Comparison of ENCODE assay signal across 15 cellular contexts in the genomic region with DNA sequence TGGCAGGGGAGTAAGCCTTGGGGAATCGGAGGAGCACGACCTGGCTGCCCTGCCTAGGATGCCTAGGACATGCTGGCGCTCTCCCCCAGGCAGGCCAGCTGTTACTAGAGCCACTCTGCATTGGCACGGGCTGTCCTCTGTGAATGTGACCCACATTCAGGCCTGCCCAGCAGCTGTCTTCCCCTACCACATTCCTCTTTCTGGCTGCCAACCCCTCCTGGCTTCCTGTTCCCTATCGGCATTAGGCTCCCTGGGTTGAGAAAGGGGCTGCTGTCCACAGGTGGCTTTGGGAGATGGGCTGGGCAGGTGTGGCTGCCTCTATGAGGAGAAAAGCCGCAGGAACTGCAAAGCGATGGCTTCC. TPM values are rescaled to one million over a fixed set of nuclear protein-coding genes. Genes with fewer than 3 reads are reported as not detected.
A peak's percentile ranks its signal among the peaks of the same experiment; 100 is the strongest.
DNase-seq lines count a peak whose midpoint lies in the region; ATAC-seq and TF ChIP-seq lines count a peak whose summit lies in the region.
"Had no signal": no experiment of that assay in that cellular context is flagged by ENCODE, and none has a peak within 500 bp of the region (broad histone marks: within the 10 kb centered on the region; RNA-seq: fewer than 3 reads in every experiment).

No MANE protein-coding gene starts in this region.

- TF ChIP-seq CTCF in right atrium auricular region (IDR thresholded peaks at IDR 0.05) (no peak), GM10248 (IDR thresholded peaks at IDR 0.05; ENCODE audit: control extremely low read depth, extremely low read depth, low read depth, missing control alignments) (no peak)

- H3K36me3 ChIP-seq in right atrium auricular region, result no peaks in the 10 kb centered on the region
- H3K36me3 ChIP-seq: colonic mucosa, thyroid gland had no signal

- CTCF ChIA-PET in GM10248 (lab: Yijun Ruan, JAX), result no interaction called here

- no peak for ATAC-seq in GM21576 (IDR thresholded peaks at IDR 0.05; ENCODE audit: unreplicated experiment)

- no peaks in the 10 kb centered on the region for H3K27me3 ChIP-seq in right atrium auricular region
- H3K27me3 ChIP-seq: colonic mucosa, thyroid gland had no signal

- H3K27ac ChIP-seq in caudate nucleus (ENCODE audit: low read depth, low read length), result peak overlapping the region; percentile 91
- H3K27ac ChIP-seq in right atrium auricular region, result peak overlapping the region; percentile 41 to 62
- H3K27ac ChIP-seq: colonic mucosa, thyroid gland had no signal

- POLR2A ChIA-PET in GM10248 (lab: Yijun Ruan, JAX), result no interaction called here

- H3K4me3 ChIP-seq in right atrium auricular region, result no peak overlapping the region
- H3K4me3 ChIP-seq: colonic mucosa, thyroid gland had no signal

- DNase-seq in Ammon's horn (ENCODE audit: low spot score), result peak; percentile 90
- DNase-seq in caudate nucleus (lab: John Stamatoyannopoulos, UW), result peak in 53 of 61 donors; percentile 27 to 81 (median 62)
- no peak for DNase-seq in right atrium auricular region (ENCODE audit: low spot score)
- DNase-seq in pons (ENCODE audit: low spot score), result peak; percentile 83
- no peak for DNase-seq in GM10248 (ENCODE audit: extremely low spot score)
- no peak for DNase-seq in activated naive CD4-positive, alpha-beta T cell (lab: John Stamatoyannopoulos, UW)
- DNase-seq in NCI-H128 (lab: John Stamatoyannopoulos, UW; ENCODE audit: unreplicated experiment), result no peak
- DNase-seq: ACHN; activated naive CD4-positive, alpha-beta T cell treated with anti-CD3 and anti-CD28 coated beads for 36 hours; activated T-cell treated with anti-CD3 and anti-CD28 coated beads for 4 hours; CD4-positive, alpha-beta T cell; colonic mucosa; NCI-H2081; thyroid gland had no signal

- peaks cover 0 to 72% of the 10 kb centered on the region in 2 donors for H3K4me1 ChIP-seq in right atrium auricular region
- H3K4me1 ChIP-seq: colonic mucosa, thyroid gland had no signal

- H3K9me3 ChIP-seq in right atrium auricular region, result no peaks in the 10 kb centered on the region
- H3K9me3 ChIP-seq: colonic mucosa, thyroid gland had no signal

RNA-seq across cellular contexts. Expression of gene NFASC, which starts 2.3 kb away (rescaled TPM):
- 10 to 100 TPM; 38.5 to 45.9 TPM for total RNA-seq in right atrium auricular region
- total RNA-seq: CD4-positive, alpha-beta T cell had no signal

Comparison
In these comparisons a context has a peak if more than half of its experiments do, and no peak if none do; other contexts are left out.
1. DNase-seq: peak in Ammon's horn (single experiment), caudate nucleus (53 of 61) and pons (single experiment); none in right atrium auricular region (single experiment), GM10248 (single experiment), activated naive CD4-positive, alpha-beta T cell (0 of 4) and NCI-H128 (single experiment).